In genomic region chr4:74080351-74080750, GRCh38 we compare ENCODE assay signal across 4 cellular contexts. TPM values are rescaled to one million over a fixed set of nuclear protein-coding genes. Genes with fewer than 3 reads are reported as not detected.
"Had no signal": no experiment of that assay in that cellular context is flagged by ENCODE, and none has a peak within 500 bp of the region (broad histone marks: within the 10 kb centered on the region; RNA-seq: fewer than 3 reads in every experiment).

No MANE protein-coding gene starts in this region.

RNA-seq across cellular contexts. Expression of gene CXCL2, which starts 18.6 kb away (rescaled TPM):
- total RNA-seq: naive thymus-derived CD8-positive, alpha-beta T cell had no signal
- polyA plus RNA-seq: naive thymus-derived CD8-positive, alpha-beta T cell; neural cell had no signal

RNA-seq across cellular contexts. Expression of gene CXCL3, which starts 41.9 kb away (rescaled TPM):
- total RNA-seq: naive thymus-derived CD8-positive, alpha-beta T cell; natural killer cell treated with Interleukin-12 subunit alpha and Interleukin-12 subunit beta and Interleukin-15 and Interleukin-18, amount 100 ng/mL, for 72 hours; skeletal muscle tissue had no signal
- polyA plus RNA-seq: naive thymus-derived CD8-positive, alpha-beta T cell; neural cell had no signal
